In the genomic region with DNA sequence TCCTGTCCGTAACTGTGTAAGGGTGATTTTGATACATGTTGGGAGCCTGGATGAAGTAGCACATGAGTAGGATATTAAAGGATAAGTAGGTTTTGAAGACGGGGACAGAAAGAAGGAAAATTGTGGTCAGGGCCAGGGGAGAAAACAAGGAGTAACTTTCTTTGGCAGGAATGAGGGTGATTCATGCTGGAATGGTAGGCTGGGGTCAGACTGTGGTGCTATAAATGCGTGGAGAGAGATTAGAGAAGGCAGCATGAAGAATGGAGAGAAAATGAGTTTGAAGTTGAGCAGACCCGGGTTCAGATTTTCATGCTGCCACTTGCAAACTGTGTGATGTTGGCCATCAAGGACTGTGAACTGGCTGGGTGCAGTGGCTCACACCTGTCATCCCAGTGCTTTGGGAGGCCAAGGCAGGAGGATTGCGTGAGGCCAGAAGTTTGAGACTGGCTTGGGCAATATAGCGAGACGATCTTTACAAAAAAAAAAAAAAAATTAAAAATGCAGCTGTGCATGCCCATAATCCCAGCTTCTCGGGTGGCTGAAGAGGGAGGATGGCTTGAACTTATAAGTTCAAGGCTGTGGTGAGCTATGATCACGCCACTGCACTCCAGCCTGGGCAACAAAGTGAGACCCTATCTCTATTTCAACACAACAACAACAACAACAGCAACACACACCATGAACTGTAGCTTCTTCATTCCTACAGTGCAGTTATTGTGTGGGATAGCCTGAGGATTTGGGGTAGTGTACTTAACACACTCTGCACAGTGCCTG, we compare ENCODE assay signal across 12 cellular contexts. TPM values are rescaled to one million over a fixed set of nuclear protein-coding genes. Genes with fewer than 3 reads are reported as not detected.
DNase-seq lines count a peak whose midpoint lies in the region; ATAC-seq and TF ChIP-seq lines count a peak whose summit lies in the region.
"Had no signal": no experiment of that assay in that cellular context is flagged by ENCODE, and none has a peak within 500 bp of the region (broad histone marks: within the 10 kb centered on the region; RNA-seq: fewer than 3 reads in every experiment).

No MANE protein-coding gene starts in this region.

- 40 to 71% (median 42%) methylated on average over 9 of the region's 9 CpGs for WGBS in psoas muscle, 3 donors

- H3K27me3 Mint-ChIP-seq in CD4-positive, alpha-beta memory T cell: no peaks in the 10 kb centered on the region

- peaks cover 45 to 73% (median 60%) of the 10 kb centered on the region in 4 donors for H3K4me1 Mint-ChIP-seq in CD4-positive, alpha-beta memory T cell

- H3K4me3 ChIP-seq in CD4-positive, alpha-beta memory T cell (ENCODE audit: low read length in 2 of 2): no peak overlapping the region
- H3K4me3 ChIP-seq in adipocyte (ENCODE audit: low read length): peak overlapping the region; percentile 37
- peak overlapping the region; percentile 39 for H3K4me3 ChIP-seq in left ventricle myocardium inferior
- no peak overlapping the region for H3K4me3 ChIP-seq in psoas muscle
- no peak overlapping the region for H3K4me3 ChIP-seq in HAP-1

- intact Hi-C loops in CD4-positive, alpha-beta memory T cell (cut with micrococcal nuclease): no loop called here
- intact Hi-C loops in left ventricle myocardium inferior (cut with micrococcal nuclease): no loop called here
- intact Hi-C loops in psoas muscle (cut with DNase I): no loop called here

- H3K4me3 Mint-ChIP-seq in CD4-positive, alpha-beta memory T cell: peak overlapping the region in 2 of 8 donors; percentile 10 to 44

- H3K27ac ChIP-seq in CD4-positive, alpha-beta memory T cell (ENCODE audit: low read depth, low read length): no peak overlapping the region
- H3K27ac ChIP-seq in left ventricle myocardium inferior (replicated peaks) (peak overlapping the region; percentile 90), psoas muscle (peak overlapping the region; percentile 99)

- no peaks in the 10 kb centered on the region for H3K9me3 Mint-ChIP-seq in CD4-positive, alpha-beta memory T cell

- no peaks in the 10 kb centered on the region for H3K36me3 Mint-ChIP-seq in CD4-positive, alpha-beta memory T cell

- TF ChIP-seq CTCF in left ventricle myocardium inferior (IDR thresholded peaks at IDR 0.05; ENCODE audit: borderline replicate concordance): no peak
- no peak for TF ChIP-seq CTCF in psoas muscle (IDR thresholded peaks at IDR 0.05)

- peaks cover 55% of the 10 kb centered on the region for H3K4me1 ChIP-seq in CD4-positive, alpha-beta memory T cell (ENCODE audit: insufficient read depth, low read length)
- peaks cover 99% of the 10 kb centered on the region for H3K4me1 ChIP-seq in adipocyte (ENCODE audit: control insufficient read depth, insufficient read depth, low read length)
- H3K4me1 ChIP-seq in left ventricle myocardium inferior: peaks cover 100% of the 10 kb centered on the region
- H3K4me1 ChIP-seq in psoas muscle: peaks cover 100% of the 10 kb centered on the region
- H3K4me1 ChIP-seq in HAP-1: no peaks in the 10 kb centered on the region

- H3K9me3 ChIP-seq in CD4-positive, alpha-beta memory T cell (ENCODE audit: control insufficient read depth in 1 of 2, low read length in 2 of 2): no peaks in the 10 kb centered on the region
- H3K9me3 ChIP-seq in adipocyte (ENCODE audit: control insufficient read depth, low read length) (no peaks in the 10 kb centered on the region), left ventricle myocardium inferior (replicated peaks) (no peaks in the 10 kb centered on the region), psoas muscle (no peaks in the 10 kb centered on the region), HAP-1 (no peaks in the 10 kb centered on the region)

- peak in 2 of 4 donors; percentile 2 to 3 for ATAC-seq in psoas muscle

- POLR2A ChIA-PET in CD4-positive, alpha-beta memory T cell (lab: Charles Lee; ENCODE audit: partially characterized antibody): interaction anchor here (1.3 to 1.5 kb wide), 2 partner anchors 9 to 18 kb away, joined by 3 to 5 read pairs; no protein-coding TSS in a partner anchor

- H3K9ac ChIP-seq in adipocyte (ENCODE audit: low read length): peak overlapping the region; percentile 79

- H3K27me3 ChIP-seq in CD4-positive, alpha-beta memory T cell (ENCODE audit: insufficient read depth, low read length): no peaks in the 10 kb centered on the region
- no peaks in the 10 kb centered on the region for H3K27me3 ChIP-seq in adipocyte (replicated peaks; ENCODE audit: control insufficient read depth, insufficient read depth, low read length)
- H3K27me3 ChIP-seq in left ventricle myocardium inferior (ENCODE audit: low read depth): no peaks in the 10 kb centered on the region
- H3K27me3 ChIP-seq in psoas muscle (ENCODE audit: insufficient read depth in 3 of 3, low read length in 2 of 3): no peaks in the 10 kb centered on the region
- H3K27me3 ChIP-seq in HAP-1 (ENCODE audit: low read depth): peaks cover 12% of the 10 kb centered on the region

- CTCF ChIA-PET in CD4-positive, alpha-beta memory T cell (lab: Charles Lee; ENCODE audit: partially characterized antibody): interaction anchor here (2.0 kb wide), 1 partner anchor 180 kb away, joined by 5 read pairs; no protein-coding TSS in a partner anchor

- peak overlapping the region in 5 of 7 donors; percentile 23 to 88 (median 64) for H3K27ac Mint-ChIP-seq in CD4-positive, alpha-beta memory T cell

- H3K36me3 ChIP-seq in CD4-positive, alpha-beta memory T cell (ENCODE audit: insufficient read depth, low read length): no peaks in the 10 kb centered on the region
- H3K36me3 ChIP-seq in adipocyte (ENCODE audit: control insufficient read depth, insufficient read depth, low read length, severe bottlenecking): peaks cover 51% of the 10 kb centered on the region
- peaks cover 57% of the 10 kb centered on the region for H3K36me3 ChIP-seq in left ventricle myocardium inferior
- peaks cover 0 to 8% of the 10 kb centered on the region in 2 donors for H3K36me3 ChIP-seq in psoas muscle (ENCODE audit: insufficient read depth in 1 of 2, low read depth in 1 of 2)
- no peaks in the 10 kb centered on the region for H3K36me3 ChIP-seq in HAP-1 (replicated peaks)

- in situ Hi-C loops in HAP-1 (cut with MboI; ENCODE audit: low sequenced_read_pairs): no loop called here
- in situ Hi-C loops in G401 (cut with HindIII; ENCODE audit: low sequenced_read_pairs): no loop called here

- no peak for DNase-seq in CD4-positive, alpha-beta memory T cell
- DNase-seq in adipocyte (ENCODE audit: low read depth) (peak; percentile 48), left ventricle myocardium inferior (no peak), psoas muscle (peak in 1 of 2 donors; percentile 49), NCI-H2227 (lab: John Stamatoyannopoulos, UW; ENCODE audit: unreplicated experiment) (no peak), HAP-1 (ENCODE audit: low spot score in 2 of 2) (no peak), G401 (ENCODE audit: low spot score) (no peak), NCI-H2081 treated with DMSO at 0.1 percent for 48 hours (lab: John Stamatoyannopoulos, UW) (no peak)
- DNase-seq: activated naive CD4-positive, alpha-beta T cell treated with Interleukin-2 at 50 U/mL for 16 hours; left cardiac atrium; NCI-H1930 had no signal

RNA-seq across cellular contexts. Expression of gene ZBTB16, which starts 22.3 kb away (rescaled TPM):
- total RNA-seq in CD4-positive, alpha-beta memory T cell: 1 to 10 TPM; 5.6 to 8.2 TPM
- polyA plus RNA-seq in CD4-positive, alpha-beta memory T cell: 10 to 100 TPM in 1 of 2 donors, 1 to 10 TPM in 1; 9.0 to 28.4 TPM
- total RNA-seq in left ventricle myocardium inferior: 64.5 TPM
- 100 to 1,000 TPM in 3 of 4 donors, 10 to 100 TPM in 1; 11.7 to 299 (median 183) TPM for total RNA-seq in psoas muscle
- polyA plus RNA-seq in psoas muscle: 10 to 100 TPM; 12.0 to 89.8 (median 45.2) TPM
- not detected in 2 replicates for total RNA-seq in G401 (2014; rRNA removed; shearing (Covaris generic))
- polyA plus RNA-seq: BJ had no signal

Comparison
In these comparisons a context has a peak if more than half of its experiments do, and no peak if none do; other contexts are left out.
1. H3K4me3 ChIP-seq: peak in adipocyte (single experiment) and left ventricle myocardium inferior (single experiment); none in CD4-positive, alpha-beta memory T cell (0 of 2), psoas muscle (single experiment) and HAP-1 (single experiment).